In genomic region chr21:30340714-30341573, GRCh38 we compare ENCODE assay signal across 8 cellular contexts. TPM values are rescaled to one million over a fixed set of nuclear protein-coding genes. Genes with fewer than 3 reads are reported as not detected.
A peak's percentile ranks its signal among the peaks of the same experiment; 100 is the strongest.
DNase-seq lines count a peak whose midpoint lies in the region; ATAC-seq, FAIRE-seq and TF ChIP-seq lines count a peak whose summit lies in the region.

No MANE protein-coding gene starts in this region.

- H3K9me3 ChIP-seq in MG63 (no peaks in the 10 kb centered on the region), gastroesophageal sphincter (no peaks in the 10 kb centered on the region), small intestine (ENCODE audit: control insufficient read depth, low read depth) (peaks cover 2% of the 10 kb centered on the region)

- TF ChIP-seq EP300 in gastroesophageal sphincter (IDR thresholded peaks at IDR 0.05), result no peak

- TF ChIP-seq CTCF in WTC11 (IDR thresholded peaks at IDR 0.05) (peak; percentile 82), gastroesophageal sphincter (IDR thresholded peaks at IDR 0.05) (peak; percentile 34 to 65 (median 46))

- no peak overlapping the region for H3K4me3 ChIP-seq in MG63
- no peak overlapping the region for H3K4me3 ChIP-seq in gastroesophageal sphincter
- no peak overlapping the region for H3K4me3 ChIP-seq in small intestine (ENCODE audit: low read depth in 1 of 2, low read length in 2 of 2)

- CTCF ChIA-PET in WTC11 (lab: Charles Lee), result interaction anchor here (0.6 to 2.3 kb wide), 6 partner anchors 9 to 123 kb away, joined by 3 to 12 read pairs (median 8); no protein-coding TSS in a partner anchor

- H3K27me3 Mint-ChIP-seq in activated naive CD8-positive, alpha-beta T cell treated with anti-CD3 and anti-CD28 coated beads, Interleukin-2, amount 50 U/mL, for 24 hours, result no peaks in the 10 kb centered on the region
- H3K27me3 Mint-ChIP-seq in activated naive CD8-positive, alpha-beta T cell treated with anti-CD3 and anti-CD28 coated beads for 36 hours, result peaks cover 6% of the 10 kb centered on the region
- H3K27me3 Mint-ChIP-seq in WTC11 (ENCODE audit: low read depth), result no peaks in the 10 kb centered on the region

- H3K36me3 ChIP-seq in MG63 (no peaks in the 10 kb centered on the region), gastroesophageal sphincter (no peaks in the 10 kb centered on the region), small intestine (ENCODE audit: control insufficient read depth in 2 of 2, insufficient read depth in 2 of 2, low read length in 2 of 2) (no peaks in the 10 kb centered on the region)

- H3K4me3 Mint-ChIP-seq in activated naive CD8-positive, alpha-beta T cell treated with anti-CD3 and anti-CD28 coated beads, Interleukin-2, amount 50 U/mL, for 24 hours, result no peak overlapping the region
- H3K4me3 Mint-ChIP-seq in activated naive CD8-positive, alpha-beta T cell treated with anti-CD3 and anti-CD28 coated beads for 36 hours, result no peak overlapping the region
- no peak overlapping the region for H3K4me3 Mint-ChIP-seq in WTC11

- 83 to 93% methylated on average over 2 of the region's 2 CpGs for WGBS in gastroesophageal sphincter (ENCODE audit: low coverage in 1 of 2), 2 donors
- WGBS in small intestine, 3 donors, result 77 to 82% (median 79%) methylated on average over 2 of the region's 2 CpGs

- POLR2A ChIA-PET in WTC11 (lab: Charles Lee), result no interaction called here

- no peaks in the 10 kb centered on the region for H3K9me3 Mint-ChIP-seq in activated naive CD8-positive, alpha-beta T cell treated with anti-CD3 and anti-CD28 coated beads, Interleukin-2, amount 50 U/mL, for 24 hours
- no peaks in the 10 kb centered on the region for H3K9me3 Mint-ChIP-seq in activated naive CD8-positive, alpha-beta T cell treated with anti-CD3 and anti-CD28 coated beads for 36 hours
- peaks cover 9% of the 10 kb centered on the region for H3K9me3 Mint-ChIP-seq in WTC11

- no peak for TF ChIP-seq POLR2A in gastroesophageal sphincter (IDR thresholded peaks at IDR 0.05)

- H3K4me1 Mint-ChIP-seq in activated naive CD8-positive, alpha-beta T cell treated with anti-CD3 and anti-CD28 coated beads, Interleukin-2, amount 50 U/mL, for 24 hours, result no peaks in the 10 kb centered on the region
- no peaks in the 10 kb centered on the region for H3K4me1 Mint-ChIP-seq in activated naive CD8-positive, alpha-beta T cell treated with anti-CD3 and anti-CD28 coated beads for 36 hours
- H3K4me1 Mint-ChIP-seq in WTC11, result no peaks in the 10 kb centered on the region

- no peak for FAIRE-seq in small intestine (lab: Jason Lieb, UNC)

- no peaks in the 10 kb centered on the region for H3K36me3 Mint-ChIP-seq in activated naive CD8-positive, alpha-beta T cell treated with anti-CD3 and anti-CD28 coated beads, Interleukin-2, amount 50 U/mL, for 24 hours (ENCODE audit: low read depth)
- H3K36me3 Mint-ChIP-seq in activated naive CD8-positive, alpha-beta T cell treated with anti-CD3 and anti-CD28 coated beads for 36 hours, result no peaks in the 10 kb centered on the region
- H3K36me3 Mint-ChIP-seq in WTC11, result no peaks in the 10 kb centered on the region

- DNase-seq in activated naive CD8-positive, alpha-beta T cell treated with anti-CD3 and anti-CD28 coated beads, Interleukin-2, amount 50 U/mL, for 24 hours, result peak; percentile 29
- no peak for DNase-seq in activated naive CD8-positive, alpha-beta T cell treated with anti-CD3 and anti-CD28 coated beads for 36 hours
- DNase-seq in MG63, result peak; percentile 29
- DNase-seq in WTC11 (ENCODE audit: low spot score), result peak; percentile 58
- peak; percentile 3 for DNase-seq in small intestine

- no peak for ATAC-seq in activated naive CD8-positive, alpha-beta T cell treated with anti-CD3 and anti-CD28 coated beads, Interleukin-2, amount 50 U/mL, for 24 hours
- ATAC-seq in WTC11 (peak; percentile 70), gastroesophageal sphincter (no peak), GM18498 (IDR thresholded peaks at IDR 0.05; ENCODE audit: unreplicated experiment) (no peak), HG02798 (IDR thresholded peaks at IDR 0.05; ENCODE audit: poor library complexity, unreplicated experiment) (no peak)

- H3K27ac Mint-ChIP-seq in activated naive CD8-positive, alpha-beta T cell treated with anti-CD3 and anti-CD28 coated beads, Interleukin-2, amount 50 U/mL, for 24 hours, result no peak overlapping the region
- no peak overlapping the region for H3K27ac Mint-ChIP-seq in activated naive CD8-positive, alpha-beta T cell treated with anti-CD3 and anti-CD28 coated beads for 36 hours
- H3K27ac Mint-ChIP-seq in WTC11, result no peak overlapping the region

- H3K27ac ChIP-seq in gastroesophageal sphincter (no peak overlapping the region), small intestine (ENCODE audit: low read depth in 1 of 2, low read length in 1 of 2) (no peak overlapping the region)

- H3K27me3 ChIP-seq in MG63 (no peaks in the 10 kb centered on the region), gastroesophageal sphincter (no peaks in the 10 kb centered on the region), small intestine (ENCODE audit: control insufficient read depth in 2 of 2, insufficient read depth in 2 of 2, low read length in 2 of 2) (no peaks in the 10 kb centered on the region)

- H3K4me1 ChIP-seq in gastroesophageal sphincter (no peaks in the 10 kb centered on the region), small intestine (ENCODE audit: control insufficient read depth in 2 of 2, insufficient read depth in 1 of 2, low read depth in 1 of 2, low read length in 1 of 2) (no peaks in the 10 kb centered on the region)

TF ChIP-seq in WTC11, 78 proteins besides CTCF, POLR2A, EP300 and RAD21:
- TF ChIP-seq PREB (CRISPR knock-in tag; IDR thresholded peaks at IDR 0.05; ENCODE audit: borderline replicate concordance) (no peak), KAT7 (CRISPR knock-in tag; IDR thresholded peaks at IDR 0.05; ENCODE audit: borderline replicate concordance) (no peak), GTF2I (CRISPR knock-in tag; conservative IDR thresholded peaks at IDR 0.05) (no peak), OVOL2 (CRISPR knock-in tag; IDR thresholded peaks at IDR 0.05; ENCODE audit: borderline replicate concordance) (no peak), FOXJ3 (CRISPR knock-in tag; IDR thresholded peaks at IDR 0.05; ENCODE audit: borderline replicate concordance) (no peak), ZNF396 (CRISPR knock-in tag; IDR thresholded peaks at IDR 0.05; ENCODE audit: borderline replicate concordance) (no peak)
TF ChIP-seq in WTC11: peak in this region for 0.

RNA-seq across cellular contexts. Expression of gene KRTAP27-1, which starts 3.5 kb away (rescaled TPM):
- total RNA-seq in activated naive CD8-positive, alpha-beta T cell treated with anti-CD3 and anti-CD28 coated beads for 36 hours, result not detected
- total RNA-seq in MG63 (2014; rRNA removed; shearing (Covaris generic); ENCODE audit: low replicate concordance), result not detected in 2 replicates
- not detected in 3 replicates for total RNA-seq in WTC11 (2021)
- total RNA-seq in gastroesophageal sphincter, result not detected
- not detected for polyA plus RNA-seq in small intestine

RNA-seq across cellular contexts. Expression of gene KRTAP23-1, which starts 7.5 kb away (rescaled TPM):
- total RNA-seq in activated naive CD8-positive, alpha-beta T cell treated with anti-CD3 and anti-CD28 coated beads for 36 hours, result not detected
- total RNA-seq in MG63 (2014; rRNA removed; shearing (Covaris generic); ENCODE audit: low replicate concordance), result not detected in 2 replicates
- total RNA-seq in WTC11 (2021), result not detected in 3 replicates
- total RNA-seq in gastroesophageal sphincter, result not detected
- polyA plus RNA-seq in small intestine, result not detected

RNA-seq across cellular contexts. Expression of gene KRTAP26-1, which starts 20.8 kb away (rescaled TPM):
- not detected for total RNA-seq in activated naive CD8-positive, alpha-beta T cell treated with anti-CD3 and anti-CD28 coated beads for 36 hours
- not detected in 2 replicates for total RNA-seq in MG63 (2014; rRNA removed; shearing (Covaris generic); ENCODE audit: low replicate concordance)
- total RNA-seq in WTC11 (2021) (not detected in 3 replicates), gastroesophageal sphincter (not detected)
- not detected for polyA plus RNA-seq in small intestine

RNA-seq across cellular contexts. Expression of gene KRTAP13-2, which starts 31.1 kb away (rescaled TPM):
- total RNA-seq in activated naive CD8-positive, alpha-beta T cell treated with anti-CD3 and anti-CD28 coated beads for 36 hours, result not detected
- total RNA-seq in MG63 (2014; rRNA removed; shearing (Covaris generic); ENCODE audit: low replicate concordance), result not detected in 2 replicates
- total RNA-seq in WTC11 (2021) (not detected in 3 replicates), gastroesophageal sphincter (not detected)
- not detected for polyA plus RNA-seq in small intestine

RNA-seq across cellular contexts. Expression of gene KRTAP25-1, which starts 51.6 kb away (rescaled TPM):
- total RNA-seq in activated naive CD8-positive, alpha-beta T cell treated with anti-CD3 and anti-CD28 coated beads for 36 hours, result not detected
- total RNA-seq in MG63 (2014; rRNA removed; shearing (Covaris generic); ENCODE audit: low replicate concordance), result not detected in 2 replicates
- not detected in 3 replicates for total RNA-seq in WTC11 (2021)
- total RNA-seq in gastroesophageal sphincter, result not detected
- polyA plus RNA-seq in small intestine, result not detected
